In genomic region chr17:75289832-75290337, GRCh38 we compare ENCODE assay signal across 8 cellular contexts. TPM values are rescaled to one million over a fixed set of nuclear protein-coding genes. Genes with fewer than 3 reads are reported as not detected.
A peak's percentile ranks its signal among the peaks of the same experiment; 100 is the strongest.
DNase-seq lines count a peak whose midpoint lies in the region; ATAC-seq and TF ChIP-seq lines count a peak whose summit lies in the region.

No MANE protein-coding gene starts in this region.

- H3K9ac ChIP-seq in neural progenitor cell: no peak overlapping the region

- TF ChIP-seq CTCF in neural progenitor cell (IDR thresholded peaks at IDR 0.05) (no peak), thoracic aorta (IDR thresholded peaks at IDR 0.05) (no peak)

- H3K9me3 ChIP-seq in neural progenitor cell (ENCODE audit: low read depth) (no peaks in the 10 kb centered on the region), thoracic aorta (no peaks in the 10 kb centered on the region)

- no peaks in the 10 kb centered on the region for H3K36me3 ChIP-seq in neural progenitor cell
- H3K36me3 ChIP-seq in thoracic aorta: peaks cover 4% of the 10 kb centered on the region

- ATAC-seq in GM21723 (IDR thresholded peaks at IDR 0.05; ENCODE audit: unreplicated experiment): peak; percentile 27
- ATAC-seq in thoracic aorta (ENCODE audit: insufficient number of reproducible peaks, low FRiP score, low read depth): peak; percentile 7
- no peak for ATAC-seq in HG02852 (IDR thresholded peaks at IDR 0.05; ENCODE audit: unreplicated experiment)

- peak overlapping the region; percentile 74 for H3K4me2 ChIP-seq in neural progenitor cell

- peaks cover 6% of the 10 kb centered on the region for H3K27me3 Mint-ChIP-seq in neural progenitor cell (ENCODE audit: insufficient read depth, low read depth)

- H3F3A ChIP-seq in neural progenitor cell (ENCODE audit: low read depth): peaks cover 4% of the 10 kb centered on the region

- no peaks in the 10 kb centered on the region for H4K20me1 ChIP-seq in neural progenitor cell (ENCODE audit: low read depth)

- H3K4me3 ChIP-seq in neural progenitor cell: peak overlapping the region; percentile 43
- H3K4me3 ChIP-seq in thoracic aorta: peak overlapping the region; percentile 82

- no peak overlapping the region for H2AFZ ChIP-seq in neural progenitor cell (replicated peaks)

- H3K27ac Mint-ChIP-seq in neural progenitor cell: no peak overlapping the region

- peaks cover 8% of the 10 kb centered on the region for H3K4me1 Mint-ChIP-seq in neural progenitor cell

- peaks cover 3% of the 10 kb centered on the region for H3K4me1 ChIP-seq in neural progenitor cell
- peaks cover 0 to 6% of the 10 kb centered on the region in 2 donors for H3K4me1 ChIP-seq in thoracic aorta (ENCODE audit: control insufficient read depth in 1 of 2, low read depth in 2 of 2)

- H3K9me3 Mint-ChIP-seq in neural progenitor cell: no peaks in the 10 kb centered on the region

- DNase-seq in D341Med (ENCODE audit: low spot score): peak; percentile 69
- DNase-seq in NCI-H524 (lab: John Stamatoyannopoulos, UW): peak; percentile 64 to 74
- DNase-seq in activated CD8-positive, alpha-beta memory T cell treated with anti-CD3 and anti-CD28 coated beads, Interleukin-2, amount 50 U/mL, for 4 hours: peak; percentile 75
- peak; percentile 53 for DNase-seq in fibroblast of gingiva (ENCODE audit: low read depth)
- DNase-seq in neural progenitor cell (ENCODE audit: low spot score): no peak
- DNase-seq in thoracic aorta (ENCODE audit: low spot score): no peak

- H3K36me3 Mint-ChIP-seq in neural progenitor cell: no peaks in the 10 kb centered on the region

- no peak overlapping the region for H3K27ac ChIP-seq in neural progenitor cell
- peak overlapping the region; percentile 92 for H3K27ac ChIP-seq in thoracic aorta

- H3K4me3 Mint-ChIP-seq in neural progenitor cell: peak overlapping the region; percentile 93

- H3K27me3 ChIP-seq in neural progenitor cell: peaks cover 22% of the 10 kb centered on the region
- no peaks in the 10 kb centered on the region for H3K27me3 ChIP-seq in thoracic aorta (replicated peaks; ENCODE audit: insufficient read depth)

- H3K79me2 ChIP-seq in neural progenitor cell (ENCODE audit: low read depth): no peaks in the 10 kb centered on the region

RNA-seq across cellular contexts. Expression of gene SLC25A19, which starts 0.7 kb away (rescaled TPM):
- total RNA-seq in neural progenitor cell (ENCODE audit: low replicate concordance): 5.2 and 10.4 TPM in 2 replicates
- total RNA-seq in thoracic aorta: 10 to 100 TPM in 1 of 2 donors, 1 to 10 TPM in 1; 6.1 to 12.6 TPM

RNA-seq across cellular contexts. Expression of gene MIF4GD, which starts 18.9 kb away (rescaled TPM):
- 17.7 and 27.5 TPM in 2 replicates for total RNA-seq in neural progenitor cell (ENCODE audit: low replicate concordance)
- 10 to 100 TPM; 32.5 to 70.1 TPM for total RNA-seq in thoracic aorta

RNA-seq across cellular contexts. Expression of gene MRPS7, which starts 28.2 kb away (rescaled TPM):
- total RNA-seq in neural progenitor cell (ENCODE audit: low replicate concordance) (43.3 and 48.7 TPM in 2 replicates), thoracic aorta (10 to 100 TPM; 29.0 to 33.2 TPM)

RNA-seq across cellular contexts. Expression of gene GGA3, which starts 28.5 kb away (rescaled TPM):
- total RNA-seq in neural progenitor cell (ENCODE audit: low replicate concordance) (28.0 and 37.3 TPM in 2 replicates), thoracic aorta (10 to 100 TPM; 33.3 to 41.9 TPM)

Comparison
In these comparisons a context has a peak if more than half of its experiments do, and no peak if none do; other contexts are left out.
1. DNase-seq: peak in D341Med (single experiment), NCI-H524 (2 of 2), activated CD8-positive, alpha-beta memory T cell treated with anti-CD3 and anti-CD28 coated beads, Interleukin-2, amount 50 U/mL, for 4 hours (single experiment) and fibroblast of gingiva (single experiment); none in neural progenitor cell (single experiment) and thoracic aorta (single experiment).